ENCODE assay signal across 22 cellular contexts in the genomic region with DNA sequence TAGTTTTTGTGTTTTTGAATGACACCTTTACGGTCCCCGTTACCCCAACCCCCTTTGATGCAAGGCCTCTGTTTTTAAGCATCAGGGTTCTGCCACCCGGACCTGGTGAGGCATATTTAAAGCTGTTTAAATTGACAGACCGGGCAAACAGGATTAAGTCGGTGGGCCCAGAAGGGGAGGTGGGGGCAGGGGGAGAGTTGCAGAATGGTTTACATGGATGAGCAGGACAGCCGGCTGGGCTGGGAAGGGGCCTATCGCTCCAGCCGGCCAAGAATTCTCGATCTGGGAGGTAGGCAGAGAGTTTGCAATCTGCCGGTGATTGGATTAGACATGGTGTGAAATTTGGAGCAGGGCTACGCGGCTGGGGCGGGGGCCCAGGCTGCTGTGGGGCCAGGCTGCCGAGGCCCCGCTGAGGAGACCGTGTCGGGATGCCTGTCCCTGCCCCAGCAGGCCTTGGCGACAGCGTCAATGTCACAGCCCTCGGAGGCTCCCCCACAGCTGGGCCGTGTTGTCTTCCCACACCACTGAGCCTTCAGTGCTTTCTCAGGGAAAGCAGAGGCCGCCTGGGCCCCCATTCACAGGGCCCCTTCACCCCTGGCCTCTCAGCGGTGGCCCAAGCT.
DNase-seq lines count a peak whose midpoint lies in the region; ATAC-seq, FAIRE-seq and TF ChIP-seq lines count a peak whose summit lies in the region.
"Had no signal": no experiment of that assay in that cellular context is flagged by ENCODE, and none has a peak within 500 bp of the region (broad histone marks: within the 10 kb centered on the region; RNA-seq: fewer than 3 reads in every experiment).

No MANE protein-coding gene starts in this region.

- H3K79me2 ChIP-seq in H1 (ENCODE audit: control insufficient read depth in 1 of 2, insufficient read depth in 2 of 2, low read length in 2 of 2) = no peaks in the 10 kb centered on the region

- no peak overlapping the region for H2BK12ac ChIP-seq in H1 (ENCODE audit: low read depth, low read length)

- POLR2A ChIA-PET in CD8-positive, alpha-beta T cell (lab: Charles Lee) = interaction anchor here (0.6 to 3.4 kb wide), 7 partner anchors 18 to 107 kb away, joined by 3 to 17 read pairs (median 4); no protein-coding TSS in a partner anchor
- POLR2A ChIA-PET in H1 (lab: Charles Lee; ENCODE audit: partially characterized antibody) = interaction anchor here (0.9 to 1.5 kb wide), 2 partner anchors 11 to 283 kb away, joined by 3 to 5 read pairs; a partner anchor contains a TSS

- DNase-seq in CD8-positive, alpha-beta T cell = no peak
- peak; percentile 32 for DNase-seq in NCI-H524 treated with DMSO at 0.1 percent for 48 hours (lab: John Stamatoyannopoulos, UW)
- no peak for DNase-seq in H1 (ENCODE audit: low read depth in 1 of 2, low spot score in 2 of 2)
- no peak for DNase-seq in NOMO-1 (lab: John Stamatoyannopoulos, UW; ENCODE audit: unreplicated experiment in 2 of 2)
- DNase-seq in lower lobe of right lung = no peak
- no peak for DNase-seq in activated CD4-positive, alpha-beta T cell treated with anti-CD3 and anti-CD28 coated beads for 48 hours
- DNase-seq in adrenal gland = no peak
- DNase-seq: AML-193, H9, HFFc6, MG63, NCI-H1436, NCI-H187 treated with DMSO at 0.1 percent for 48 hours, NCI-H2107, NCI-H774, OCI-M1 had no signal

- WGBS in H1 (ENCODE audit: extremely low coverage in 1 of 2, insufficient coverage in 1 of 2, insufficient read length in 1 of 2, insufficient replicate concordance in 2 of 2, low coverage in 1 of 2, low lambda C conversion rate in 2 of 2, missing lambda C conversion rate in 1 of 2), 2 experiments = 88% methylated on average over 23 of the region's 23 CpGs; no CpG with 5 or more reads in 1 of the 2 experiments
- 79 to 85% (median 81%) methylated on average over 16 to 23 of the region's 23 CpGs for WGBS in adrenal gland, 4 donors

- no peak overlapping the region for H2BK120ac ChIP-seq in H1 (replicated peaks; ENCODE audit: low read depth, low read length)

- H3K27ac Mint-ChIP-seq in CD8-positive, alpha-beta T cell = peak overlapping the region; percentile 45
- peak overlapping the region; percentile 38 to 74 (median 73) for H3K27ac Mint-ChIP-seq in nephron
- H3K27ac Mint-ChIP-seq: H9, HFFc6 had no signal

- H4K5ac ChIP-seq in H1 (ENCODE audit: insufficient read length, low read depth, low read length) = no peak overlapping the region

- no peak overlapping the region for H3K23ac ChIP-seq in H1 (ENCODE audit: insufficient read length)

- no peak overlapping the region for H2BK5ac ChIP-seq in H1 (ENCODE audit: low read depth, low read length)

- H2BK15ac ChIP-seq in H1 (ENCODE audit: low read length) = no peak overlapping the region

- no peak for TF ChIP-seq RAD21 in H1 (IDR thresholded peaks at IDR 0.05 in 1 of 2, conservative IDR thresholded peaks at IDR 0.05 in 1 of 2; ENCODE audit: low read depth in 2 of 2, low read length in 2 of 2)

- no peak for TF ChIP-seq POLR2A in H1 (IDR thresholded peaks at IDR 0.05; ENCODE audit: control extremely low read depth in 1 of 2, low read depth in 2 of 2, low read length in 2 of 2)
- no peak for TF ChIP-seq POLR2A in adrenal gland (IDR thresholded peaks at IDR 0.05)

- H3K18ac ChIP-seq in H1 (ENCODE audit: extremely low read depth, low read length) = no peak overlapping the region; the same call in 1 of the 2 replicates

- H3K9ac ChIP-seq in H1 (replicated peaks in 1 of 4; ENCODE audit: extremely low read depth in 1 of 4, low read depth in 3 of 4, low read length in 3 of 4) = no peak overlapping the region

- intact Hi-C loops in CD8-positive, alpha-beta T cell (cut with DNase I, micrococcal nuclease) = loop anchor here in 1 of 2 experiments (10.0 kb wide), 2 partner anchors 114 to 534 kb away; no protein-coding TSS in a partner anchor
- intact Hi-C loops in lower lobe of right lung (cut with DNase I) = no loop called here
- intact Hi-C loops in adrenal gland (cut with DNase I) = loop anchor here (5.0 to 10.0 kb wide), 2 partner anchors 122 to 284 kb away; a partner anchor contains a TSS

- H3K4me3 Mint-ChIP-seq in CD8-positive, alpha-beta T cell = no peak overlapping the region
- no peak overlapping the region for H3K4me3 Mint-ChIP-seq in nephron
- H3K4me3 Mint-ChIP-seq: H9, HFFc6 had no signal

- no peak overlapping the region for H3K4me3 ChIP-seq in CD8-positive, alpha-beta T cell (ENCODE audit: low read depth, low read length)
- H3K4me3 ChIP-seq in H1 (ENCODE audit: extremely low read depth in 1 of 4, insufficient read depth in 2 of 4, low read depth in 3 of 4, low read length in 4 of 4) = no peak overlapping the region
- no peak overlapping the region for H3K4me3 ChIP-seq in lower lobe of right lung
- no peak overlapping the region for H3K4me3 ChIP-seq in adrenal gland
- H3K4me3 ChIP-seq: K562, MG63, SJSA1 had no signal

- H3K4me2 ChIP-seq in H1 (ENCODE audit: insufficient read depth in 1 of 2, low read depth in 2 of 2, low read length in 2 of 2) = no peak overlapping the region

- no peak overlapping the region for H3K27ac ChIP-seq in CD8-positive, alpha-beta T cell (ENCODE audit: low read depth, low read length)
- H3K27ac ChIP-seq in H1 (ENCODE audit: low read depth, low read length) = no peak overlapping the region
- H3K27ac ChIP-seq in lower lobe of right lung = no peak overlapping the region
- H3K27ac ChIP-seq in adrenal gland = no peak overlapping the region
- H3K27ac ChIP-seq: C4-2B, SJSA1 had no signal

- H4K8ac ChIP-seq in H1 (ENCODE audit: extremely low read depth, insufficient read depth, low read length) = 0 out of 2 replicates have a peak overlapping the region, but pooled peaks have one; percentile 31

- TF ChIP-seq CTCF in CD8-positive, alpha-beta T cell (IDR thresholded peaks at IDR 0.05) = no peak
- no peak for TF ChIP-seq CTCF in H1 (IDR thresholded peaks at IDR 0.05; ENCODE audit: control extremely low read depth in 1 of 3, insufficient read depth in 1 of 3, low read depth in 1 of 3, low read length in 3 of 3)
- TF ChIP-seq CTCF in nephron (IDR thresholded peaks at IDR 0.05; ENCODE audit: unreplicated experiment in 3 of 3) = no peak
- TF ChIP-seq CTCF in lower lobe of right lung (IDR thresholded peaks at IDR 0.05) = no peak
- no peak for TF ChIP-seq CTCF in adrenal gland (IDR thresholded peaks at IDR 0.05)

- no peak for ATAC-seq in CD8-positive, alpha-beta T cell
- no peak for ATAC-seq in lower lobe of right lung
- ATAC-seq: K562 had no signal

- H4K91ac ChIP-seq in H1 (replicated peaks; ENCODE audit: insufficient read length, low read length) = no peak overlapping the region

- no peak for TF ChIP-seq EP300 in H1 (IDR thresholded peaks at IDR 0.05; ENCODE audit: borderline replicate concordance in 1 of 2, low read depth in 2 of 2, low read length in 2 of 2)

- FAIRE-seq in H1 (lab: Jason Lieb, UNC) = no peak
- FAIRE-seq: D721Med, K562, RCC 7860 had no signal

- no peaks in the 10 kb centered on the region for H3K9me3 Mint-ChIP-seq in CD8-positive, alpha-beta T cell
- no peaks in the 10 kb centered on the region for H3K9me3 Mint-ChIP-seq in nephron
- H3K9me3 Mint-ChIP-seq: H9, HFFc6 had no signal

- H3K4ac ChIP-seq in H1 (replicated peaks; ENCODE audit: insufficient read length, low read depth, low read length) = no peak overlapping the region

- H2AFZ ChIP-seq in H1 (ENCODE audit: low read length) = no peak overlapping the region

- no peaks in the 10 kb centered on the region for H3K79me1 ChIP-seq in H1 (ENCODE audit: low read depth, low read length)

- no peak overlapping the region for H3K14ac ChIP-seq in H1 (ENCODE audit: insufficient read length)

- no peak overlapping the region for H3K56ac ChIP-seq in H1 (replicated peaks; ENCODE audit: insufficient read length, low read depth, low read length)

- no peaks in the 10 kb centered on the region for H3K23me2 ChIP-seq in H1 (ENCODE audit: low read depth, low read length)

- no peaks in the 10 kb centered on the region for H3K27me3 Mint-ChIP-seq in CD8-positive, alpha-beta T cell (ENCODE audit: low read depth)
- peaks cover 9% of the 10 kb centered on the region for H3K27me3 Mint-ChIP-seq in nephron (ENCODE audit: low read depth)

- H4K20me1 ChIP-seq in H1 (replicated peaks in 1 of 2; ENCODE audit: control insufficient read depth in 1 of 2, insufficient read depth in 2 of 2, low read length in 2 of 2) = no peaks in the 10 kb centered on the region

- H2BK20ac ChIP-seq in H1 (ENCODE audit: low read length) = no peak overlapping the region

- H3K4me1 Mint-ChIP-seq in CD8-positive, alpha-beta T cell (ENCODE audit: low read depth) = peaks cover 30% of the 10 kb centered on the region
- peaks cover 32% of the 10 kb centered on the region for H3K4me1 Mint-ChIP-seq in nephron

- H3K36me3 Mint-ChIP-seq in CD8-positive, alpha-beta T cell = no peaks in the 10 kb centered on the region
- no peaks in the 10 kb centered on the region for H3K36me3 Mint-ChIP-seq in nephron (ENCODE audit: low read depth)

- CTCF ChIA-PET in CD8-positive, alpha-beta T cell (lab: Charles Lee) = interaction anchor here (0.7 to 18.8 kb wide), 7 partner anchors 28 to 287 kb away, joined by 3 to 226 read pairs (median 4); no protein-coding TSS in a partner anchor
- CTCF ChIA-PET in H1 (lab: Charles Lee; ENCODE audit: partially characterized antibody) = interaction anchor here (0.7 to 18.4 kb wide), 9 partner anchors 12 to 286 kb away, joined by 3 to 273 read pairs (median 10); no protein-coding TSS in a partner anchor

- H3K36me3 ChIP-seq in CD8-positive, alpha-beta T cell (ENCODE audit: insufficient read depth, low read length) = no peaks in the 10 kb centered on the region
- H3K36me3 ChIP-seq in H1 (ENCODE audit: control insufficient read depth in 2 of 4, insufficient read depth in 4 of 4, low read length in 3 of 4) = no peaks in the 10 kb centered on the region
- no peaks in the 10 kb centered on the region for H3K36me3 ChIP-seq in lower lobe of right lung
- no peaks in the 10 kb centered on the region for H3K36me3 ChIP-seq in adrenal gland (replicated peaks in 1 of 2)
- H3K36me3 ChIP-seq: MG63, SJSA1 had no signal

- peaks cover 29% of the 10 kb centered on the region for H3K4me1 ChIP-seq in CD8-positive, alpha-beta T cell (ENCODE audit: insufficient read depth, low read length)
- no peaks in the 10 kb centered on the region; a peak in 1 of 7 replicates for H3K4me1 ChIP-seq in H1 (replicated peaks in 1 of 4; ENCODE audit: control insufficient read depth in 3 of 4, insufficient read depth in 4 of 4, low read length in 3 of 4)
- no peaks in the 10 kb centered on the region for H3K4me1 ChIP-seq in lower lobe of right lung
- no peaks in the 10 kb centered on the region for H3K4me1 ChIP-seq in adrenal gland (replicated peaks in 1 of 2)
- H3K4me1 ChIP-seq: SJSA1 had no signal

- H3K27me3 ChIP-seq in CD8-positive, alpha-beta T cell (ENCODE audit: insufficient read depth, low read length) = no peaks in the 10 kb centered on the region
- H3K27me3 ChIP-seq in H1 (replicated peaks in 1 of 4; ENCODE audit: control insufficient read depth in 3 of 4, extremely low read depth in 1 of 4, insufficient read depth in 3 of 4, low read length in 3 of 4) = no peaks in the 10 kb centered on the region
- H3K27me3 ChIP-seq in lower lobe of right lung (ENCODE audit: low read depth) = peaks cover 12% of the 10 kb centered on the region
- H3K27me3 ChIP-seq in adrenal gland = no peaks in the 10 kb centered on the region
- H3K27me3 ChIP-seq: MG63, SJSA1 had no signal

- H2AK5ac ChIP-seq in H1 (ENCODE audit: low read depth, low read length) = no peak overlapping the region

- H3K9me3 ChIP-seq in CD8-positive, alpha-beta T cell (ENCODE audit: low read length) = no peaks in the 10 kb centered on the region
- H3K9me3 ChIP-seq in H1 (ENCODE audit: insufficient read depth in 2 of 2, low read depth in 1 of 2, low read length in 1 of 2) (no peaks in the 10 kb centered on the region; a peak in 1 of 4 replicates), lower lobe of right lung (no peaks in the 10 kb centered on the region), adrenal gland (replicated peaks in 1 of 3) (no peaks in the 10 kb centered on the region)
- H3K9me3 ChIP-seq: MG63, SJSA1 had no signal
